Comparison of ENCODE assay signal across 24 cellular contexts in the genomic region with DNA sequence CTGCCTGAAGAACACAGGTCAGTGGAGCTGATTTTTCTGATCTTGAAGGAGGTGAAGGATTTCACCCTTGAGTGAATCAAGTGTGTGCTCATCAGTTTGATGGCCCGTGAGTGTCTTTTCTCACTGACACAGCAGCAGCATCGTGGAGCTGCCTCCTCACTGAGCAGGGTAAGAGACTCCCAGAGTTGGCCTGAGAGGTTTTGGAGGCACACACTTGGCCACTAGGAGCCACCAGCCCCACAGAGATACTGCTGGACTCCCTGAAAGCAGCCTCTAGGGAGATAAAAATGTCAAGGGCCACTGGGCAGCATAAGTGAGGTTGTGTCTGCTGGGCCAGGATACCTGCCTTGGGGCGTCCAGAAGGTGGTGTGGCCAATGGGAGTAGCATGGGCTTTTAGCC.
DNase-seq lines count a peak whose midpoint lies in the region; ATAC-seq and TF ChIP-seq lines count a peak whose summit lies in the region.
"Had no signal": no experiment of that assay in that cellular context is flagged by ENCODE, and none has a peak within 500 bp of the region (broad histone marks: within the 10 kb centered on the region; RNA-seq: fewer than 3 reads in every experiment).

No MANE protein-coding gene starts in this region.

- no peak overlapping the region for H2BK20ac ChIP-seq in H9 (ENCODE audit: low read depth, low read length, poor library complexity, severe bottlenecking)

- no peak overlapping the region for H4K91ac ChIP-seq in H9 (ENCODE audit: insufficient read length, low read depth, low read length)

- no peak overlapping the region for H3K4me3 Mint-ChIP-seq in H9
- H3K4me3 Mint-ChIP-seq in WTC11: no peak overlapping the region
- H3K4me3 Mint-ChIP-seq: CD14-positive monocyte had no signal

- H3K36me3 Mint-ChIP-seq in H9 (ENCODE audit: insufficient read depth in 1 of 3, low read depth in 3 of 3): no peaks in the 10 kb centered on the region
- no peaks in the 10 kb centered on the region for H3K36me3 Mint-ChIP-seq in WTC11
- H3K36me3 Mint-ChIP-seq: CD14-positive monocyte had no signal

- H3K23ac ChIP-seq in H9 (ENCODE audit: insufficient read length, low read depth, low read length) (no peak overlapping the region), mesendoderm (ENCODE audit: low read length) (no peak overlapping the region)

- no peak overlapping the region for H4K8ac ChIP-seq in H9 (replicated peaks; ENCODE audit: insufficient read length, low read depth, low read length)
- no peak overlapping the region for H4K8ac ChIP-seq in mesendoderm (ENCODE audit: low read depth, low read length)

- H2BK5ac ChIP-seq in H9 (ENCODE audit: insufficient read length, low read length) (no peak overlapping the region), mesendoderm (ENCODE audit: low read length) (no peak overlapping the region)

- H3K56ac ChIP-seq in H9 (ENCODE audit: insufficient read length, low read depth, low read length) (no peak overlapping the region), mesendoderm (ENCODE audit: low read length) (no peak overlapping the region)

- WGBS in H9 (ENCODE audit: extremely low coverage, insufficient read length, low lambda C conversion rate): no CpG with 5 or more reads among the region's 3 CpGs
- no CpG with 5 or more reads among the region's 3 CpGs for whole genome bisulfite sequencing in mesendoderm (ENCODE audit: extremely low coverage, insufficient coverage, low lambda C conversion rate)

- H3K18ac ChIP-seq in H9 (ENCODE audit: insufficient read length, low read depth, low read length) (no peak overlapping the region), mesendoderm (ENCODE audit: low read length) (no peak overlapping the region)

- CTCF ChIA-PET in WTC11 (lab: Charles Lee): interaction anchor here (0.5 to 2.3 kb wide), 9 partner anchors 11 to 91 kb away, joined by 3 to 8 read pairs (median 3); no protein-coding TSS in a partner anchor

- DNase-seq in ELF-1 (ENCODE audit: low read depth, low spot score): peak; percentile 35
- no peak for DNase-seq in H9
- no peak for DNase-seq in WTC11 (ENCODE audit: low spot score)
- DNase-seq in mesendoderm: peak; percentile 43
- no peak for DNase-seq in DMS 273 (lab: John Stamatoyannopoulos, UW; ENCODE audit: unreplicated experiment)
- no peak for DNase-seq in NCI-H1048 (lab: John Stamatoyannopoulos, UW)
- DNase-seq: activated CD4-positive, alpha-beta T cell treated with anti-CD3 and anti-CD28 coated beads, Interleukin-2, amount 50 U/mL, for 48 hours; activated CD4-positive, CD25-positive, alpha-beta regulatory T cell; activated CD8-positive, alpha-beta memory T cell treated with anti-CD3 and anti-CD28 coated beads, Interleukin-2, amount 50 U/mL, for 48 hours; cerebellar nuclear complex; erythroblast; foreskin keratinocyte; IMR-90; islet precursor cell; MM.1S; NCI-H1694; stimulated activated naive CD8-positive, alpha-beta T cell treated with anti-CD3 and anti-CD28 coated beads, Interleukin-15, Interleukin-2, amounts not matched to agents 100 U/mL and 50 U/mL, for 24 hours; tibial artery had no signal

- no peaks in the 10 kb centered on the region for H3K23me2 ChIP-seq in H9 (ENCODE audit: insufficient read length, low read depth, low read length, poor library complexity, severe bottlenecking)

- H3K4me3 ChIP-seq in mesendoderm (ENCODE audit: low read length): no peak overlapping the region
- H3K4me3 ChIP-seq: hepatocyte, SK-N-MC, smooth muscle cell, tibial artery had no signal

- H3K9ac ChIP-seq in H9 (ENCODE audit: extremely low read depth, insufficient read length, low read length): no peak overlapping the region
- no peak overlapping the region for H3K9ac ChIP-seq in mesendoderm (ENCODE audit: low read length)

- H3K4ac ChIP-seq in H9 (ENCODE audit: low read depth, low read length): no peak overlapping the region
- H3K4ac ChIP-seq in mesendoderm (ENCODE audit: low read depth, low read length): no peak overlapping the region

- peaks cover 14% of the 10 kb centered on the region for H3K27me3 Mint-ChIP-seq in H9 (ENCODE audit: low read depth)
- peaks cover 11% of the 10 kb centered on the region for H3K27me3 Mint-ChIP-seq in WTC11 (ENCODE audit: low read depth)

- H2BK120ac ChIP-seq in H9 (ENCODE audit: low read depth, low read length, poor library complexity, severe bottlenecking) (no peak overlapping the region), mesendoderm (ENCODE audit: low read depth, low read length) (no peak overlapping the region)

- H3K4me1 Mint-ChIP-seq in H9: peaks cover 16 to 23% of the 10 kb centered on the region in 2 experiments
- H3K4me1 Mint-ChIP-seq in WTC11: peaks cover 11% of the 10 kb centered on the region
- H3K4me1 Mint-ChIP-seq: CD14-positive monocyte had no signal

- POLR2A ChIA-PET in WTC11 (lab: Charles Lee): no interaction called here

- no peaks in the 10 kb centered on the region for H3K27me3 ChIP-seq in H9 (ENCODE audit: insufficient read depth, low read length)
- no peaks in the 10 kb centered on the region for H3K27me3 ChIP-seq in mesendoderm (ENCODE audit: insufficient read depth, low read length, poor library complexity)
- H3K27me3 ChIP-seq: hepatocyte had no signal

- no peak overlapping the region for H2BK15ac ChIP-seq in H9 (ENCODE audit: low read depth, low read length)
- no peak overlapping the region for H2BK15ac ChIP-seq in mesendoderm (replicated peaks; ENCODE audit: low read depth)

- H3K27ac ChIP-seq in H9 (ENCODE audit: insufficient read length, low read depth, low read length) (no peak overlapping the region), mesendoderm (ENCODE audit: low read depth, low read length) (no peak overlapping the region)
- H3K27ac ChIP-seq: foreskin keratinocyte, hepatocyte, SK-N-MC, tibial artery had no signal

- H3K4me1 ChIP-seq in H9 (ENCODE audit: insufficient read depth, low read length) (peaks cover 4% of the 10 kb centered on the region; the same call in 1 of the 2 replicates), mesendoderm (ENCODE audit: control insufficient read depth, low read depth, low read length) (no peaks in the 10 kb centered on the region)
- H3K4me1 ChIP-seq: foreskin keratinocyte, tibial artery had no signal

- no peak overlapping the region for H3K14ac ChIP-seq in H9 (ENCODE audit: insufficient read depth, low read length)

- H3K4me2 ChIP-seq in H9 (ENCODE audit: insufficient read depth, insufficient read length, low read length) (no peak overlapping the region), mesendoderm (ENCODE audit: low read length) (no peak overlapping the region)
- H3K4me2 ChIP-seq: hepatocyte, smooth muscle cell had no signal

- no peak overlapping the region for H2AK5ac ChIP-seq in H9 (ENCODE audit: insufficient read length, low read length)
- no peak overlapping the region for H2AK5ac ChIP-seq in mesendoderm (ENCODE audit: low read length)

- no peaks in the 10 kb centered on the region for H3K79me2 ChIP-seq in H9 (ENCODE audit: insufficient read depth, low read length)
- no peaks in the 10 kb centered on the region for H3K79me2 ChIP-seq in mesendoderm (ENCODE audit: control insufficient read depth, insufficient read depth, low read length)
- H3K79me2 ChIP-seq: hepatocyte had no signal

- H4K5ac ChIP-seq in H9 (ENCODE audit: insufficient read length, low read depth, low read length) (no peak overlapping the region), mesendoderm (ENCODE audit: low read length) (no peak overlapping the region)

- no peaks in the 10 kb centered on the region for H3K36me3 ChIP-seq in mesendoderm (ENCODE audit: control insufficient read depth, insufficient read depth, low read length)
- H3K36me3 ChIP-seq: tibial artery had no signal

- H3K27ac Mint-ChIP-seq in H9 (no peak overlapping the region; a peak in 1 of 7 replicates), WTC11 (no peak overlapping the region)

- no peak overlapping the region for H3T11ph ChIP-seq in H9 (ENCODE audit: low read length)

- no peaks in the 10 kb centered on the region; a peak in 1 of 5 replicates for H3K9me3 Mint-ChIP-seq in H9
- H3K9me3 Mint-ChIP-seq in WTC11: no peaks in the 10 kb centered on the region

- no peaks in the 10 kb centered on the region for H3K79me1 ChIP-seq in H9 (ENCODE audit: insufficient read depth, low read depth, low read length, poor library complexity, severe bottlenecking)
- H3K79me1 ChIP-seq in mesendoderm (ENCODE audit: low read length): no peaks in the 10 kb centered on the region

- H2AFZ ChIP-seq in H9 (ENCODE audit: low read length): no peak overlapping the region
- H2AFZ ChIP-seq: hepatocyte had no signal

- H3K9me3 ChIP-seq in H9 (ENCODE audit: control insufficient read depth, low read depth, low read length): no peaks in the 10 kb centered on the region
- H3K9me3 ChIP-seq: tibial artery had no signal

- ATAC-seq in WTC11 (peak; percentile 70), GM18907 (IDR thresholded peaks at IDR 0.05; ENCODE audit: unreplicated experiment) (no peak), GM18858 (IDR thresholded peaks at IDR 0.05; ENCODE audit: unreplicated experiment) (no peak)
- ATAC-seq: foreskin keratinocyte; stimulated activated naive CD8-positive, alpha-beta T cell treated with anti-CD3 and anti-CD28 coated beads, Interleukin-15, Interleukin-2, amounts not matched to agents 100 U/mL and 50 U/mL, for 24 hours had no signal

- TF ChIP-seq CTCF in H9 (conservative IDR thresholded peaks at IDR 0.05) (peak; percentile 42; the same call in 2 of the 3 replicates), WTC11 (IDR thresholded peaks at IDR 0.05) (no peak)

- no peak overlapping the region for H2BK12ac ChIP-seq in H9 (ENCODE audit: insufficient read length, low read depth, low read length)

- H4K20me1 ChIP-seq in H9 (ENCODE audit: control insufficient read depth, insufficient read depth, insufficient read length): no peaks in the 10 kb centered on the region

TF ChIP-seq in WTC11, 78 proteins besides CTCF, POLR2A, EP300 and RAD21 (continues in another document):
- no peak for TF ChIP-seq MYBL2 (CRISPR knock-in tag; IDR thresholded peaks at IDR 0.05)
- TF ChIP-seq ZBTB21 (CRISPR knock-in tag; IDR thresholded peaks at IDR 0.05; ENCODE audit: borderline replicate concordance): no peak
- TF ChIP-seq MLX (CRISPR knock-in tag; IDR thresholded peaks at IDR 0.05): no peak
- TF ChIP-seq, protein P1, sequence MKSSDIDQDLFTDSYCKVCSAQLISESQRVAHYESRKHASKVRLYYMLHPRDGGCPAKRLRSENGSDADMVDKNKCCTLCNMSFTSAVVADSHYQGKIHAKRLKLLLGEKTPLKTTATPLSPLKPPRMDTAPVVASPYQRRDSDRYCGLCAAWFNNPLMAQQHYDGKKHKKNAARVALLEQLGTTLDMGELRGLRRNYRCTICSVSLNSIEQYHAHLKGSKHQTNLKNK (CRISPR knock-in tag; IDR thresholded peaks at IDR 0.05): no peak
- TF ChIP-seq FOXJ3 (CRISPR knock-in tag; IDR thresholded peaks at IDR 0.05; ENCODE audit: borderline replicate concordance): no peak
- TF ChIP-seq GABPB1 (CRISPR knock-in tag; IDR thresholded peaks at IDR 0.05): no peak
- no peak for TF ChIP-seq ZNF671 (CRISPR knock-in tag; IDR thresholded peaks at IDR 0.05)

Comparison
In these comparisons a context has a peak if more than half of its experiments do, and no peak if none do; other contexts are left out.
1. DNase-seq: peak in ELF-1 (single experiment) and mesendoderm (single experiment); none in H9 (single experiment), WTC11 (single experiment), DMS 273 (single experiment) and NCI-H1048 (single experiment).